ENCODE assay signal across 1 cellular context in genomic region chr7:151038951-151039849, GRCh38.
TF ChIP-seq lines count a peak whose summit lies in the region.

No MANE protein-coding gene starts in this region.

TF ChIP-seq in HEK293, 187 proteins besides CTCF, POLR2A, EP300 and RAD21 (continued from another document and continues in another):
- TF ChIP-seq ZNF521 (tag by site-specific recombination; IDR thresholded peaks at IDR 0.05) (no peak), ZNF580 (tag by site-specific recombination; IDR thresholded peaks at IDR 0.05) (no peak), ZNF155 (tag by site-specific recombination; IDR thresholded peaks at IDR 0.05) (no peak), ZNF558 (tag by site-specific recombination; IDR thresholded peaks at IDR 0.05) (peak; percentile 73; the same call in 1 of the 2 replicates), KLF10 (tag by site-specific recombination; IDR thresholded peaks at IDR 0.05) (no peak), ZNF555 (tag by site-specific recombination; conservative IDR thresholded peaks at IDR 0.05) (no peak), ZBTB7A (tag by site-specific recombination; IDR thresholded peaks at IDR 0.05; ENCODE audit: low read depth) (no peak), YY1 (tag by site-specific recombination; IDR thresholded peaks at IDR 0.05) (no peak), ZNF19 (tag by site-specific recombination; IDR thresholded peaks at IDR 0.05; ENCODE audit: low read depth) (no peak), MEIS1 (CRISPR knock-in tag; IDR thresholded peaks at IDR 0.05; ENCODE audit: borderline replicate concordance) (no peak), ZNF223 (tag by site-specific recombination; IDR thresholded peaks at IDR 0.05) (no peak), KLF17 (tag by site-specific recombination; IDR thresholded peaks at IDR 0.05) (peak; percentile 69), ZNF140 (tag by site-specific recombination; IDR thresholded peaks at IDR 0.05) (no peak), SETDB1 (IDR thresholded peaks at IDR 0.05; ENCODE audit: insufficient read length, low read length) (no peak), ZBTB48 (tag by site-specific recombination; IDR thresholded peaks at IDR 0.05) (peak; percentile 70), ZNF292 (tag by site-specific recombination; IDR thresholded peaks at IDR 0.05; ENCODE audit: borderline replicate concordance, low read depth) (no peak), PRDM1 (tag by site-specific recombination; IDR thresholded peaks at IDR 0.05) (peak; percentile 34; the same call in 1 of the 2 replicates), ZNF621 (tag by site-specific recombination; IDR thresholded peaks at IDR 0.05) (no peak), ZNF146 (tag by site-specific recombination; IDR thresholded peaks at IDR 0.05) (no peak), ZNF549 (tag by site-specific recombination; IDR thresholded peaks at IDR 0.05) (no peak), IKZF3 (tag by site-specific recombination; IDR thresholded peaks at IDR 0.05) (0 out of 2 replicates have a peak, but pooled peaks have one; percentile 20), HOXC10 (CRISPR knock-in tag; IDR thresholded peaks at IDR 0.05) (no peak), GLIS2 (tag by site-specific recombination; IDR thresholded peaks at IDR 0.05) (peak; percentile 42; the same call in 1 of the 2 replicates), KLF8 (tag by site-specific recombination; IDR thresholded peaks at IDR 0.05) (0 out of 2 replicates have a peak, but pooled peaks have one; percentile 30), ZNF157 (tag by site-specific recombination; IDR thresholded peaks at IDR 0.05) (no peak), EGR2 (tag by site-specific recombination; IDR thresholded peaks at IDR 0.05; ENCODE audit: low read depth) (peak; percentile 66), INSM2 (tag by site-specific recombination; IDR thresholded peaks at IDR 0.05) (no peak), ZNF544 (tag by site-specific recombination; IDR thresholded peaks at IDR 0.05) (no peak), ZNF341 (tag by site-specific recombination; IDR thresholded peaks at IDR 0.05; ENCODE audit: low read depth) (no peak; the same call in 1 of the 2 replicates), TCF7L2 (IDR thresholded peaks at IDR 0.05; ENCODE audit: borderline replicate concordance, low read depth, low read length) (no peak), ZFP41 (tag by site-specific recombination; IDR thresholded peaks at IDR 0.05; ENCODE audit: borderline replicate concordance) (no peak), ZNF701 (tag by site-specific recombination; IDR thresholded peaks at IDR 0.05) (no peak), ZBTB10 (tag by site-specific recombination; IDR thresholded peaks at IDR 0.05) (no peak), BCL6B (tag by site-specific recombination; IDR thresholded peaks at IDR 0.05) (no peak)
- TF ChIP-seq, protein P1, sequence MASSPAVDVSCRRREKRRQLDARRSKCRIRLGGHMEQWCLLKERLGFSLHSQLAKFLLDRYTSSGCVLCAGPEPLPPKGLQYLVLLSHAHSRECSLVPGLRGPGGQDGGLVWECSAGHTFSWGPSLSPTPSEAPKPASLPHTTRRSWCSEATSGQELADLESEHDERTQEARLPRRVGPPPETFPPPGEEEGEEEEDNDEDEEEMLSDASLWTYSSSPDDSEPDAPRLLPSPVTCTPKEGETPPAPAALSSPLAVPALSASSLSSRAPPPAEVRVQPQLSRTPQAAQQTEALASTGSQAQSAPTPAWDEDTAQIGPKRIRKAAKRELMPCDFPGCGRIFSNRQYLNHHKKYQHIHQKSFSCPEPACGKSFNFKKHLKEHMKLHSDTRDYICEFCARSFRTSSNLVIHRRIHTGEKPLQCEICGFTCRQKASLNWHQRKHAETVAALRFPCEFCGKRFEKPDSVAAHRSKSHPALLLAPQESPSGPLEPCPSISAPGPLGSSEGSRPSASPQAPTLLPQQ (tag by site-specific recombination; IDR thresholded peaks at IDR 0.05), result peak; percentile 54; the same call in 1 of the 2 replicates
- TF ChIP-seq, protein P2, sequence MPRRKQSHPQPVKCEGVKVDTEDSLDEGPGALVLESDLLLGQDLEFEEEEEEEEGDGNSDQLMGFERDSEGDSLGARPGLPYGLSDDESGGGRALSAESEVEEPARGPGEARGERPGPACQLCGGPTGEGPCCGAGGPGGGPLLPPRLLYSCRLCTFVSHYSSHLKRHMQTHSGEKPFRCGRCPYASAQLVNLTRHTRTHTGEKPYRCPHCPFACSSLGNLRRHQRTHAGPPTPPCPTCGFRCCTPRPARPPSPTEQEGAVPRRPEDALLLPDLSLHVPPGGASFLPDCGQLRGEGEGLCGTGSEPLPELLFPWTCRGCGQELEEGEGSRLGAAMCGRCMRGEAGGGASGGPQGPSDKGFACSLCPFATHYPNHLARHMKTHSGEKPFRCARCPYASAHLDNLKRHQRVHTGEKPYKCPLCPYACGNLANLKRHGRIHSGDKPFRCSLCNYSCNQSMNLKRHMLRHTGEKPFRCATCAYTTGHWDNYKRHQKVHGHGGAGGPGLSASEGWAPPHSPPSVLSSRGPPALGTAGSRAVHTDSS (tag by site-specific recombination; IDR thresholded peaks at IDR 0.05), result no peak
- TF ChIP-seq, protein P3, sequence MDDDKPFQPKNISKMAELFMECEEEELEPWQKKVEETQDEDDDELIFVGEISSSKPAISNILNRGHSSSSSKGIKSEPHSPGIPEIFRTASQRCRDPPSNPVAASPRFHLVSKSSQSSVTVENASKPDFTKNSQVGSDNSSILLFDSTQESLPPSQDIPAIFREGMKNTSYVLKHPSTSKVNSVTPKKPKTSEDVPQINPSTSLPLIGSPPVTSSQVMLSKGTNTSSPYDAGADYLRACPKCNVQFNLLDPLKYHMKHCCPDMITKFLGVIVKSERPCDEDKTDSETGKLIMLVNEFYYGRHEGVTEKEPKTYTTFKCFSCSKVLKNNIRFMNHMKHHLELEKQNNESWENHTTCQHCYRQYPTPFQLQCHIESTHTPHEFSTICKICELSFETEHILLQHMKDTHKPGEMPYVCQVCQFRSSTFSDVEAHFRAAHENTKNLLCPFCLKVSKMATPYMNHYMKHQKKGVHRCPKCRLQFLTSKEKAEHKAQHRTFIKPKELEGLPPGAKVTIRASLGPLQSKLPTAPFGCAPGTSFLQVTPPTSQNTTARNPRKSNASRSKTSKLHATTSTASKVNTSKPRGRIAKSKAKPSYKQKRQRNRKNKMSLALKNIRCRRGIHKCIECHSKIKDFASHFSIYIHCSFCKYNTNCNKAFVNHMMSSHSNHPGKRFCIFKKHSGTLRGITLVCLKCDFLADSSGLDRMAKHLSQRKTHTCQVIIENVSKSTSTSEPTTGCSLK (tag by site-specific recombination; IDR thresholded peaks at IDR 0.05), result no peak
- TF ChIP-seq, protein P4, sequence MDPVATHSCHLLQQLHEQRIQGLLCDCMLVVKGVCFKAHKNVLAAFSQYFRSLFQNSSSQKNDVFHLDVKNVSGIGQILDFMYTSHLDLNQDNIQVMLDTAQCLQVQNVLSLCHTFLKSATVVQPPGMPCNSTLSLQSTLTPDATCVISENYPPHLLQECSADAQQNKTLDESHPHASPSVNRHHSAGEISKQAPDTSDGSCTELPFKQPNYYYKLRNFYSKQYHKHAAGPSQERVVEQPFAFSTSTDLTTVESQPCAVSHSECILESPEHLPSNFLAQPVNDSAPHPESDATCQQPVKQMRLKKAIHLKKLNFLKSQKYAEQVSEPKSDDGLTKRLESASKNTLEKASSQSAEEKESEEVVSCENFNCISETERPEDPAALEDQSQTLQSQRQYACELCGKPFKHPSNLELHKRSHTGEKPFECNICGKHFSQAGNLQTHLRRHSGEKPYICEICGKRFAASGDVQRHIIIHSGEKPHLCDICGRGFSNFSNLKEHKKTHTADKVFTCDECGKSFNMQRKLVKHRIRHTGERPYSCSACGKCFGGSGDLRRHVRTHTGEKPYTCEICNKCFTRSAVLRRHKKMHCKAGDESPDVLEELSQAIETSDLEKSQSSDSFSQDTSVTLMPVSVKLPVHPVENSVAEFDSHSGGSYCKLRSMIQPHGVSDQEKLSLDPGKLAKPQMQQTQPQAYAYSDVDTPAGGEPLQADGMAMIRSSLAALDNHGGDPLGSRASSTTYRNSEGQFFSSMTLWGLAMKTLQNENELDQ (tag by site-specific recombination; IDR thresholded peaks at IDR 0.05; ENCODE audit: low read depth), result no peak
- TF ChIP-seq, protein P5, sequence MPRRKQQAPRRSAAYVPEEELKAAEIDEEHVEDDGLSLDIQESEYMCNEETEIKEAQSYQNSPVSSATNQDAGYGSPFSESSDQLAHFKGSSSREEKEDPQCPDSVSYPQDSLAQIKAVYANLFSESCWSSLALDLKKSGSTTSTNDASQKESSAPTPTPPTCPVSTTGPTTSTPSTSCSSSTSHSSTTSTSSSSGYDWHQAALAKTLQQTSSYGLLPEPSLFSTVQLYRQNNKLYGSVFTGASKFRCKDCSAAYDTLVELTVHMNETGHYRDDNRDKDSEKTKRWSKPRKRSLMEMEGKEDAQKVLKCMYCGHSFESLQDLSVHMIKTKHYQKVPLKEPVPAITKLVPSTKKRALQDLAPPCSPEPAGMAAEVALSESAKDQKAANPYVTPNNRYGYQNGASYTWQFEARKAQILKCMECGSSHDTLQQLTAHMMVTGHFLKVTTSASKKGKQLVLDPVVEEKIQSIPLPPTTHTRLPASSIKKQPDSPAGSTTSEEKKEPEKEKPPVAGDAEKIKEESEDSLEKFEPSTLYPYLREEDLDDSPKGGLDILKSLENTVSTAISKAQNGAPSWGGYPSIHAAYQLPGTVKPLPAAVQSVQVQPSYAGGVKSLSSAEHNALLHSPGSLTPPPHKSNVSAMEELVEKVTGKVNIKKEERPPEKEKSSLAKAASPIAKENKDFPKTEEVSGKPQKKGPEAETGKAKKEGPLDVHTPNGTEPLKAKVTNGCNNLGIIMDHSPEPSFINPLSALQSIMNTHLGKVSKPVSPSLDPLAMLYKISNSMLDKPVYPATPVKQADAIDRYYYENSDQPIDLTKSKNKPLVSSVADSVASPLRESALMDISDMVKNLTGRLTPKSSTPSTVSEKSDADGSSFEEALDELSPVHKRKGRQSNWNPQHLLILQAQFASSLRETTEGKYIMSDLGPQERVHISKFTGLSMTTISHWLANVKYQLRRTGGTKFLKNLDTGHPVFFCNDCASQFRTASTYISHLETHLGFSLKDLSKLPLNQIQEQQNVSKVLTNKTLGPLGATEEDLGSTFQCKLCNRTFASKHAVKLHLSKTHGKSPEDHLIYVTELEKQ (tag by site-specific recombination; IDR thresholded peaks at IDR 0.05; ENCODE audit: borderline replicate concordance), result no peak
